ENCODE assay signal across 1 cellular context in the genomic region with DNA sequence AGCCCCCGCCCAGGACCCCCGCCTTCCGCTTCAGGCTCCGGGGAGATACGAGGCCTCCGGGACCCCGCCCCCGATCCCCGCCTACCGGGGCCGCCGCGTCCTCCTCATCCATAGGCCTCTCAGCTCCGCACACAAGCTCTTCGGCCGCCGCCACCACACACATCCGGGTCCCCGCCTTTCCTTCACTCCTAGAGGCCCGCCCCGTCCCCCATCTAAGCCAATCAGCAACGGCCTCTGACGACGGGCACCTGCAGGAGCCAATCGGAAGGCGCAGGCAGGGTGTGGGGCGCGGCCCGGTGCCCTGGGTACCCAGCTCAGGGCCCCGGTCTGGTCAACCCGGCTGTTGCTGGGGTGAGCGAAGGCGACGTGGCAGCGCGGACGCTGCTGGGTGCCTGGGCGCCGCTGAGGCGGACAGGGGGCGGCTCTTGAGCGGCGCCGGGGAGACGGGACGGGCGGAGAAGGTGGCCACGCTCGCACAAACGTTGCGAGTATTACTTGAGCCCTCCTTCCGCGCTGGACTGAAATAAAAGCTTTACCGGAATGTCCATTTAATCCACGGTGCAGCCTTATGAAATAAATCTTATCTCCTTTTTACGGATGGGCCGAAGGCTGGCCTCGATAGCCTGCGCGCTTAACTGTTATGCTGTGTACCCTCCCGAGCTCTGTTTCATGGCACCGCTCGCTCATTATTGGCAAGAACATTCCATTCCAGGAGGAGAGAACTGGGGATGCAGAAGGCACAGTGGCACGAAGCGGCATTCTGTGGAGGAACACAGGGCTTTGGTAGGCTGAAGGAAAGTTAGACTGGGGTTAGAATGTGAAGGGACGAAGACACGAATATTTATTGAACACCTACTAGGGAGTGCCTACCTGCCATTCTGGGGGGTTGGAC.
TF ChIP-seq lines count a peak whose summit lies in the region.

A gene with protein sequence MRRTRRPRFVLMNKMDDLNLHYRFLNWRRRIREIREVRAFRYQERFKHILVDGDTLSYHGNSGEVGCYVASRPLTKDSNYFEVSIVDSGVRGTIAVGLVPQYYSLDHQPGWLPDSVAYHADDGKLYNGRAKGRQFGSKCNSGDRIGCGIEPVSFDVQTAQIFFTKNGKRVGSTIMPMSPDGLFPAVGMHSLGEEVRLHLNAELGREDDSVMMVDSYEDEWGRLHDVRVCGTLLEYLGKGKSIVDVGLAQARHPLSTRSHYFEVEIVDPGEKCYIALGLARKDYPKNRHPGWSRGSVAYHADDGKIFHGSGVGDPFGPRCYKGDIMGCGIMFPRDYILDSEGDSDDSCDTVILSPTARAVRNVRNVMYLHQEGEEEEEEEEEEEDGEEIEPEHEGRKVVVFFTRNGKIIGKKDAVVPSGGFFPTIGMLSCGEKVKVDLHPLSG (minus strand): TSS at position 165 of the 892 bp plus-strand sequence. CDS start 57 bp downstream, at position 108.

TF ChIP-seq in HEK293, 187 proteins besides CTCF, POLR2A, EP300 and RAD21 (continued from another document and continues in another):
- TF ChIP-seq, protein P1, sequence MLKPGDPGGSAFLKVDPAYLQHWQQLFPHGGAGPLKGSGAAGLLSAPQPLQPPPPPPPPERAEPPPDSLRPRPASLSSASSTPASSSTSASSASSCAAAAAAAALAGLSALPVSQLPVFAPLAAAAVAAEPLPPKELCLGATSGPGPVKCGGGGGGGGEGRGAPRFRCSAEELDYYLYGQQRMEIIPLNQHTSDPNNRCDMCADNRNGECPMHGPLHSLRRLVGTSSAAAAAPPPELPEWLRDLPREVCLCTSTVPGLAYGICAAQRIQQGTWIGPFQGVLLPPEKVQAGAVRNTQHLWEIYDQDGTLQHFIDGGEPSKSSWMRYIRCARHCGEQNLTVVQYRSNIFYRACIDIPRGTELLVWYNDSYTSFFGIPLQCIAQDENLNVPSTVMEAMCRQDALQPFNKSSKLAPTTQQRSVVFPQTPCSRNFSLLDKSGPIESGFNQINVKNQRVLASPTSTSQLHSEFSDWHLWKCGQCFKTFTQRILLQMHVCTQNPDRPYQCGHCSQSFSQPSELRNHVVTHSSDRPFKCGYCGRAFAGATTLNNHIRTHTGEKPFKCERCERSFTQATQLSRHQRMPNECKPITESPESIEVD (tag by site-specific recombination; IDR thresholded peaks at IDR 0.05) = no peak
- TF ChIP-seq KLF7 (tag by site-specific recombination; IDR thresholded peaks at IDR 0.05; ENCODE audit: borderline replicate concordance) = peak; percentile 11; the same call in 1 of the 2 replicates
- no peak for TF ChIP-seq ZNF549 (tag by site-specific recombination; IDR thresholded peaks at IDR 0.05)
- TF ChIP-seq ZNF266 (tag by site-specific recombination; IDR thresholded peaks at IDR 0.05; ENCODE audit: low read depth) = no peak
- TF ChIP-seq ZNF596 (tag by site-specific recombination; IDR thresholded peaks at IDR 0.05) = no peak
- no peak for TF ChIP-seq ZNF112 (tag by site-specific recombination; IDR thresholded peaks at IDR 0.05)
- no peak; the same call in 1 of the 2 replicates for TF ChIP-seq ZFP37 (tag by site-specific recombination; IDR thresholded peaks at IDR 0.05)
- peak; percentile 94 for TF ChIP-seq SP3 (tag by site-specific recombination; IDR thresholded peaks at IDR 0.05)
- no peak for TF ChIP-seq ZNF133 (tag by site-specific recombination; IDR thresholded peaks at IDR 0.05)
- TF ChIP-seq ZNF221 (tag by site-specific recombination; IDR thresholded peaks at IDR 0.05; ENCODE audit: borderline replicate concordance) = no peak
- no peak; the same call in 1 of the 2 replicates for TF ChIP-seq KLF10 (tag by site-specific recombination; IDR thresholded peaks at IDR 0.05)
- TF ChIP-seq, protein P2, sequence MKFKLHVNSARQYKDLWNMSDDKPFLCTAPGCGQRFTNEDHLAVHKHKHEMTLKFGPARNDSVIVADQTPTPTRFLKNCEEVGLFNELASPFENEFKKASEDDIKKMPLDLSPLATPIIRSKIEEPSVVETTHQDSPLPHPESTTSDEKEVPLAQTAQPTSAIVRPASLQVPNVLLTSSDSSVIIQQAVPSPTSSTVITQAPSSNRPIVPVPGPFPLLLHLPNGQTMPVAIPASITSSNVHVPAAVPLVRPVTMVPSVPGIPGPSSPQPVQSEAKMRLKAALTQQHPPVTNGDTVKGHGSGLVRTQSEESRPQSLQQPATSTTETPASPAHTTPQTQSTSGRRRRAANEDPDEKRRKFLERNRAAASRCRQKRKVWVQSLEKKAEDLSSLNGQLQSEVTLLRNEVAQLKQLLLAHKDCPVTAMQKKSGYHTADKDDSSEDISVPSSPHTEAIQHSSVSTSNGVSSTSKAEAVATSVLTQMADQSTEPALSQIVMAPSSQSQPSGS (tag by site-specific recombination; IDR thresholded peaks at IDR 0.05; ENCODE audit: low read depth) = no peak
- TF ChIP-seq, protein P3, sequence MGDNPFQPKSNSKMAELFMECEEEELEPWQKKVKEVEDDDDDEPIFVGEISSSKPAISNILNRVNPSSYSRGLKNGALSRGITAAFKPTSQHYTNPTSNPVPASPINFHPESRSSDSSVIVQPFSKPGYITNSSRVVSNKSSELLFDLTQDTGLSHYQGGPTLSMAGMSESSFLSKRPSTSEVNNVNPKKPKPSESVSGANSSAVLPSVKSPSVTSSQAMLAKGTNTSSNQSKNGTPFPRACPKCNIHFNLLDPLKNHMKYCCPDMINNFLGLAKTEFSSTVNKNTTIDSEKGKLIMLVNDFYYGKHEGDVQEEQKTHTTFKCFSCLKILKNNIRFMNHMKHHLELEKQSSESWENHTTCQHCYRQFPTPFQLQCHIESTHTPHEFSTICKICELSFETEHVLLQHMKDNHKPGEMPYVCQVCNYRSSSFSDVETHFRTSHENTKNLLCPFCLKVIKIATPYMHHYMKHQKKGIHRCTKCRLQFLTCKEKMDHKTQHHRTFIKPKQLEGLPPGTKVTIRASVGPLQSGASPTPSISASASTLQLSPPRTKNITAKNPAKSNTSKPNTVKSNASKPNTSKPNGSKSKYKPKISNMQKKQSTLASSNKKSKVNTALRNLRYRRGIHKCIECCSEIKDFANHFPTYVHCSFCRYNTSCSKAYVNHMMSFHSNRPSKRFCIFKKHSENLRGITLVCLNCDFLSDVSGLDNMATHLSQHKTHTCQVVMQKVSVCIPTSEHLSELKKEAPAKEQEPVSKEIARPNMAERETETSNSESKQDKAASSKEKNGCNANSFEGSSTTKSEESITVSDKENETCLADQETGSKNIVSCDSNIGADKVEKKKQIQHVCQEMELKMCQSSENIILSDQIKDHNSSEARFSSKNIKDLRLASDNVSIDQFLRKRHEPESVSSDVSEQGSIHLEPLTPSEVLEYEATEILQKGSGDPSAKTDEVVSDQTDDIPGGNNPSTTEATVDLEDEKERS (tag by site-specific recombination; IDR thresholded peaks at IDR 0.05) = no peak
- TF ChIP-seq HOXA7 (CRISPR knock-in tag; IDR thresholded peaks at IDR 0.05; ENCODE audit: borderline replicate concordance) = no peak
- TF ChIP-seq ZNF701 (tag by site-specific recombination; IDR thresholded peaks at IDR 0.05) = no peak
- TF ChIP-seq ZNF341 (tag by site-specific recombination; IDR thresholded peaks at IDR 0.05; ENCODE audit: low read depth) = peak; percentile 73
- TF ChIP-seq ZNF121 (tag by site-specific recombination; IDR thresholded peaks at IDR 0.05) = no peak
- TF ChIP-seq, protein P4, sequence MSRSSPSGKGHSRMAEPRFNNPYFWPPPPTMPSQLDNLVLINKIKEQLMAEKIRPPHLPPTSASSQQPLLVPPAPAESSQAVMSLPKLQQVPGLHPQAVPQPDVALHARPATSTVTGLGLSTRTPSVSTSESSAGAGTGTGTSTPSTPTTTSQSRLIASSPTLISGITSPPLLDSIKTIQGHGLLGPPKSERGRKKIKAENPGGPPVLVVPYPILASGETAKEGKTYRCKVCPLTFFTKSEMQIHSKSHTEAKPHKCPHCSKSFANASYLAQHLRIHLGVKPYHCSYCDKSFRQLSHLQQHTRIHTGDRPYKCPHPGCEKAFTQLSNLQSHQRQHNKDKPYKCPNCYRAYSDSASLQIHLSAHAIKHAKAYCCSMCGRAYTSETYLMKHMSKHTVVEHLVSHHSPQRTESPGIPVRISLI (tag by site-specific recombination; IDR thresholded peaks at IDR 0.05) = no peak
- TF ChIP-seq ZNF664 (tag by site-specific recombination; IDR thresholded peaks at IDR 0.05) = peak; percentile 85
- TF ChIP-seq ZSCAN30 (tag by site-specific recombination; IDR thresholded peaks at IDR 0.05) = 0 out of 2 replicates have a peak, but pooled peaks have one; percentile 31
- no peak; the same call in 1 of the 2 replicates for TF ChIP-seq ZEB2 (tag by site-specific recombination; IDR thresholded peaks at IDR 0.05)
- TF ChIP-seq ZNF510 (tag by site-specific recombination; IDR thresholded peaks at IDR 0.05; ENCODE audit: insufficient replicate concordance) = no peak
- peak; percentile 44; the same call in 1 of the 2 replicates for TF ChIP-seq ZNF660 (tag by site-specific recombination; IDR thresholded peaks at IDR 0.05)
- no peak for TF ChIP-seq SALL2 (tag by site-specific recombination; IDR thresholded peaks at IDR 0.05; ENCODE audit: borderline replicate concordance)
- TF ChIP-seq, protein P5, sequence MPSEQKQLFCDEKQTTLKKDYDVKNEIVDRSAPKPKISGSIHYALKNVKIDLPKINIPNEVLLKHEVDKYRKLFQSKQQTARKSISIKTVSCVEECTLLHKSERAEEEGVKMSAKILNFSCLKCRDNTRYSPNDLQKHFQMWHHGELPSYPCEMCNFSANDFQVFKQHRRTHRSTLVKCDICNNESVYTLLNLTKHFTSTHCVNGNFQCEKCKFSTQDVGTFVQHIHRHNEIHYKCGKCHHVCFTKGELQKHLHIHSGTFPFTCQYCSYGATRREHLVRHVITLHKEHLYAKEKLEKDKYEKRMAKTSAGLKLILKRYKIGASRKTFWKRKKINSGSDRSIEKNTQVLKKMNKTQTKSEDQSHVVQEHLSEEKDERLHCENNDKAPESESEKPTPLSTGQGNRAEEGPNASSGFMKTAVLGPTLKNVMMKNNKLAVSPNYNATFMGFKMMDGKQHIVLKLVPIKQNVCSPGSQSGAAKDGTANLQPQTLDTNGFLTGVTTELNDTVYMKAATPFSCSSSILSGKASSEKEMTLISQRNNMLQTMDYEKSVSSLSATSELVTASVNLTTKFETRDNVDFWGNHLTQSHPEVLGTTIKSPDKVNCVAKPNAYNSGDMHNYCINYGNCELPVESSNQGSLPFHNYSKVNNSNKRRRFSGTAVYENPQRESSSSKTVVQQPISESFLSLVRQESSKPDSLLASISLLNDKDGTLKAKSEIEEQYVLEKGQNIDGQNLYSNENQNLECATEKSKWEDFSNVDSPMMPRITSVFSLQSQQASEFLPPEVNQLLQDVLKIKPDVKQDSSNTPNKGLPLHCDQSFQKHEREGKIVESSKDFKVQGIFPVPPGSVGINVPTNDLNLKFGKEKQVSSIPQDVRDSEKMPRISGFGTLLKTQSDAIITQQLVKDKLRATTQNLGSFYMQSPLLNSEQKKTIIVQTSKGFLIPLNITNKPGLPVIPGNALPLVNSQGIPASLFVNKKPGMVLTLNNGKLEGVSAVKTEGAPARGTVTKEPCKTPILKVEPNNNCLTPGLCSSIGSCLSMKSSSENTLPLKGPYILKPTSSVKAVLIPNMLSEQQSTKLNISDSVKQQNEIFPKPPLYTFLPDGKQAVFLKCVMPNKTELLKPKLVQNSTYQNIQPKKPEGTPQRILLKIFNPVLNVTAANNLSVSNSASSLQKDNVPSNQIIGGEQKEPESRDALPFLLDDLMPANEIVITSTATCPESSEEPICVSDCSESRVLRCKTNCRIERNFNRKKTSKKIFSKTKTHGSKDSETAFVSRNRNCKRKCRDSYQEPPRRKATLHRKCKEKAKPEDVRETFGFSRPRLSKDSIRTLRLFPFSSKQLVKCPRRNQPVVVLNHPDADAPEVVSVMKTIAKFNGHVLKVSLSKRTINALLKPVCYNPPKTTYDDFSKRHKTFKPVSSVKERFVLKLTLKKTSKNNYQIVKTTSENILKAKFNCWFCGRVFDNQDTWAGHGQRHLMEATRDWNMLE (tag by site-specific recombination; conservative IDR thresholded peaks at IDR 0.05; ENCODE audit: low read depth) = no peak
- no peak for TF ChIP-seq ZNF211 (tag by site-specific recombination; IDR thresholded peaks at IDR 0.05; ENCODE audit: low read depth)
- no peak for TF ChIP-seq ZNF670 (tag by site-specific recombination; IDR thresholded peaks at IDR 0.05; ENCODE audit: low read depth)
- TF ChIP-seq ZNF830 (tag by site-specific recombination; IDR thresholded peaks at IDR 0.05; ENCODE audit: low read depth) = no peak
- TF ChIP-seq, protein P6, sequence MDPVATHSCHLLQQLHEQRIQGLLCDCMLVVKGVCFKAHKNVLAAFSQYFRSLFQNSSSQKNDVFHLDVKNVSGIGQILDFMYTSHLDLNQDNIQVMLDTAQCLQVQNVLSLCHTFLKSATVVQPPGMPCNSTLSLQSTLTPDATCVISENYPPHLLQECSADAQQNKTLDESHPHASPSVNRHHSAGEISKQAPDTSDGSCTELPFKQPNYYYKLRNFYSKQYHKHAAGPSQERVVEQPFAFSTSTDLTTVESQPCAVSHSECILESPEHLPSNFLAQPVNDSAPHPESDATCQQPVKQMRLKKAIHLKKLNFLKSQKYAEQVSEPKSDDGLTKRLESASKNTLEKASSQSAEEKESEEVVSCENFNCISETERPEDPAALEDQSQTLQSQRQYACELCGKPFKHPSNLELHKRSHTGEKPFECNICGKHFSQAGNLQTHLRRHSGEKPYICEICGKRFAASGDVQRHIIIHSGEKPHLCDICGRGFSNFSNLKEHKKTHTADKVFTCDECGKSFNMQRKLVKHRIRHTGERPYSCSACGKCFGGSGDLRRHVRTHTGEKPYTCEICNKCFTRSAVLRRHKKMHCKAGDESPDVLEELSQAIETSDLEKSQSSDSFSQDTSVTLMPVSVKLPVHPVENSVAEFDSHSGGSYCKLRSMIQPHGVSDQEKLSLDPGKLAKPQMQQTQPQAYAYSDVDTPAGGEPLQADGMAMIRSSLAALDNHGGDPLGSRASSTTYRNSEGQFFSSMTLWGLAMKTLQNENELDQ (tag by site-specific recombination; IDR thresholded peaks at IDR 0.05; ENCODE audit: low read depth) = no peak
- TF ChIP-seq, protein P7, sequence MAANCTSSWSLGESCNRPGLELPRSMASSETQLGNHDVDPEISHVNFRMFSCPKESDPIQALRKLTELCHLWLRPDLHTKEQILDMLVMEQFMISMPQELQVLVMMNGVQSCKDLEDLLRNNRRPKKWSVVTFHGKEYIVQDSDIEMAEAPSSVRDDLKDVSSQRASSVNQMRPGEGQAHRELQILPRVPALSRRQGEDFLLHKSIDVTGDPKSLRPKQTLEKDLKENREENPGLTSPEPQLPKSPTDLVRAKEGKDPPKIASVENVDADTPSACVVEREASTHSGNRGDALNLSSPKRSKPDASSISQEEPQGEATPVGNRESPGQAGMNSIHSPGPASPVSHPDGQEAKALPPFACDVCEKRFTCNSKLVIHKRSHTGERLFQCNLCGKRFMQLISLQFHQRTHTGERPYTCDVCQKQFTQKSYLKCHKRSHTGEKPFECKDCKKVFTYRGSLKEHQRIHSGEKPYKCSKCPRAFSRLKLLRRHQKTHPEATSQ (tag by site-specific recombination; IDR thresholded peaks at IDR 0.05) = no peak
- TF ChIP-seq, protein P8, sequence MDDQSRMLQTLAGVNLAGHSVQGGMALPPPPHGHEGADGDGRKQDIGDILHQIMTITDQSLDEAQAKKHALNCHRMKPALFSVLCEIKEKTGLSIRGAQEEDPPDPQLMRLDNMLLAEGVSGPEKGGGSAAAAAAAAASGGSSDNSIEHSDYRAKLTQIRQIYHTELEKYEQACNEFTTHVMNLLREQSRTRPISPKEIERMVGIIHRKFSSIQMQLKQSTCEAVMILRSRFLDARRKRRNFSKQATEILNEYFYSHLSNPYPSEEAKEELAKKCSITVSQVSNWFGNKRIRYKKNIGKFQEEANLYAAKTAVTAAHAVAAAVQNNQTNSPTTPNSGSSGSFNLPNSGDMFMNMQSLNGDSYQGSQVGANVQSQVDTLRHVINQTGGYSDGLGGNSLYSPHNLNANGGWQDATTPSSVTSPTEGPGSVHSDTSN (CRISPR knock-in tag; IDR thresholded peaks at IDR 0.05) = peak; percentile 99
- no peak for TF ChIP-seq ZNF433 (tag by site-specific recombination; IDR thresholded peaks at IDR 0.05; ENCODE audit: low read depth)
- no peak for TF ChIP-seq ZNF529 (tag by site-specific recombination; IDR thresholded peaks at IDR 0.05; ENCODE audit: insufficient replicate concordance)
- peak; percentile 40; the same call in 1 of the 2 replicates for TF ChIP-seq ZNF76 (tag by site-specific recombination; IDR thresholded peaks at IDR 0.05; ENCODE audit: borderline replicate concordance, low read depth)
